Comparison of ENCODE assay signal across 23 cellular contexts in the genomic region with DNA sequence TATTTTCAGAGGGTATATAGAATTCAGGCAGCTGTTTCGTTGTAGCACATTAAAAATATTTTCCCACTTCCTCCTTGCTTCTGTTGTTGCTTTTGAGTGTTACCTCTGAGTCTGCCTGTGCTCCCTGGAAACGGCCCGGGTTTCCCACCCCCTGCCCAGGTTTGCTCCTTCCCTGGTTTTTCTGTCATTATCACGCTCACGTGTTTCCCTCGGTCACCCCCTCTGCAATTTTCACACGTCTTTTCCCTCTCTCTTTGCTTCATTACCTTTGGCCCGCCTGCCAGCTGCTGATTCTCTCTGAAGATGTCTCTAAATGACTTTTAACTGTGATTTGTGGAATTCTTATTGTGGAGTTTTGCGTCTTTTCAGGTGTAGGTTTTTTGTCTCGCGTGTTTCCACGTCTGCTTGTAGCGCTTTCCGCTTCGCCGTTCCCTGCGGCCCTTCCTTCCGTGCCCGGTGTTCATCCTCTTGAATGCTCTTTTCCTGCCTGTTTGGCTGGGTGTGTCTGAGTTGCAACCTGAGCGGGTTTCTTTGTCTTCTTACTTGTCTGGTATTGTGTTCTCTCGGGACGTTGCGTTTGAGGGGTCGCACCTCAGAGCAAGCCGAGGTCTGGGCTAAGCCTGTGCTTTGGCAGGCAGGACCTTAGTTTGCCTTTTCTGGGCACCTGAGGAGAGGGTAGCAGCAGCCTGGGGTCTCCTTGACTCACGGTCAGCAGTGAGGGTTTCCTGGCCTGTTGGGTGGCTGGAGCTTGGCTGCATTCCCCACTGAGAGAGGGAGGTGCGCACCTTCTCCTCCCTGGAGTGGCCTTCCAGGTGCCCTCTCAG.
DNase-seq lines count a peak whose midpoint lies in the region; ATAC-seq and TF ChIP-seq lines count a peak whose summit lies in the region.
"Had no signal": no experiment of that assay in that cellular context is flagged by ENCODE, and none has a peak within 500 bp of the region (broad histone marks: within the 10 kb centered on the region; RNA-seq: fewer than 3 reads in every experiment).

No MANE protein-coding gene starts in this region.

- intact Hi-C loops in left ventricle myocardium inferior (cut with micrococcal nuclease) (no loop called here), prostate gland (cut with DNase I) (no loop called here)

- H3K27me3 Mint-ChIP-seq in WTC11 (ENCODE audit: low read depth) = no peaks in the 10 kb centered on the region
- H3K27me3 Mint-ChIP-seq in nephron progenitor cell (ENCODE audit: low read depth, poor library complexity) = peaks cover 3% of the 10 kb centered on the region
- H3K27me3 Mint-ChIP-seq in type B pancreatic cell = no peaks in the 10 kb centered on the region
- H3K27me3 Mint-ChIP-seq: activated CD4-positive, alpha-beta T cell treated with anti-CD3 and anti-CD28 coated beads, Interleukin-2, amount 10 ng/mL, durations not matched to agents 7 days and 5 days had no signal

- POLR2A ChIA-PET in WTC11 (lab: Charles Lee) = interaction anchor here (0.7 kb wide), 1 partner anchor 157 kb away, joined by 3 read pairs; no protein-coding TSS in a partner anchor

- DNase-seq in left ventricle myocardium inferior (peak; percentile 11), right atrium auricular region (ENCODE audit: low spot score) (no peak), WTC11 (ENCODE audit: low spot score) (peak; percentile 6), nephron progenitor cell (no peak), type B pancreatic cell (ENCODE audit: extremely low spot score, unreplicated experiment) (peak; percentile 44), NCI-H2171 treated with DMSO at 0.1 percent for 48 hours (lab: John Stamatoyannopoulos, UW) (no peak), 8988T (no peak), prostate gland (ENCODE audit: low spot score) (no peak)
- DNase-seq: activated CD4-positive, alpha-beta T cell treated with anti-CD3 and anti-CD28 coated beads, Interleukin-2, amount 10 ng/mL, durations not matched to agents 7 days and 5 days; activated T-cell treated with anti-CD3 and anti-CD28 coated beads for 4 hours; AML-193; Calu3; erythroblast; NCI-H1417 treated with DMSO at 0.1 percent for 48 hours; NCI-H82; occipital lobe; PC-9; small intestine had no signal

- H3K4me1 Mint-ChIP-seq in WTC11 (no peaks in the 10 kb centered on the region; the same call in 1 of the 2 replicates), nephron progenitor cell (peaks cover 32% of the 10 kb centered on the region), type B pancreatic cell (ENCODE audit: unreplicated experiment) (peaks cover 6% of the 10 kb centered on the region)
- H3K4me1 Mint-ChIP-seq: activated CD4-positive, alpha-beta T cell treated with anti-CD3 and anti-CD28 coated beads, Interleukin-2, amount 10 ng/mL, durations not matched to agents 7 days and 5 days had no signal

- 85% methylated on average over 27 of the region's 27 CpGs for WGBS in prostate gland

- no peak for ATAC-seq in WTC11
- ATAC-seq: gastrocnemius medialis, left colon had no signal

- H3K4me3 Mint-ChIP-seq in WTC11 (no peak overlapping the region), nephron progenitor cell (no peak overlapping the region), type B pancreatic cell (no peak overlapping the region)
- H3K4me3 Mint-ChIP-seq: activated CD4-positive, alpha-beta T cell treated with anti-CD3 and anti-CD28 coated beads, Interleukin-2, amount 10 ng/mL, durations not matched to agents 7 days and 5 days had no signal

- H3K36me3 Mint-ChIP-seq in WTC11 (peaks cover 63% of the 10 kb centered on the region), nephron progenitor cell (ENCODE audit: low read depth) (peaks cover 70% of the 10 kb centered on the region), type B pancreatic cell (peaks cover 13% of the 10 kb centered on the region)

- H3K27ac Mint-ChIP-seq in WTC11 = peak overlapping the region; percentile 60
- H3K27ac Mint-ChIP-seq in nephron progenitor cell = peak overlapping the region; percentile 87
- H3K27ac Mint-ChIP-seq in type B pancreatic cell = peak overlapping the region; percentile 10

- H3K27ac ChIP-seq in left ventricle myocardium inferior (replicated peaks) (no peak overlapping the region), right atrium auricular region (no peak overlapping the region), prostate gland (no peak overlapping the region)
- H3K27ac ChIP-seq: breast epithelium, dorsolateral prefrontal cortex, gastrocnemius medialis, PC-9, suprapubic skin had no signal

- peaks cover 91% of the 10 kb centered on the region for H3K36me3 ChIP-seq in left ventricle myocardium inferior
- peaks cover 54% of the 10 kb centered on the region for H3K36me3 ChIP-seq in right atrium auricular region
- H3K36me3 ChIP-seq in prostate gland = peaks cover 0 to 12% of the 10 kb centered on the region in 2 donors
- H3K36me3 ChIP-seq: breast epithelium had no signal

- no peaks in the 10 kb centered on the region for H3K27me3 ChIP-seq in left ventricle myocardium inferior (ENCODE audit: low read depth)
- no peaks in the 10 kb centered on the region for H3K27me3 ChIP-seq in right atrium auricular region
- H3K27me3 ChIP-seq in prostate gland (replicated peaks; ENCODE audit: insufficient read depth) = no peaks in the 10 kb centered on the region
- H3K27me3 ChIP-seq: breast epithelium, dorsolateral prefrontal cortex, gastrocnemius medialis, suprapubic skin had no signal

- H3K9me3 Mint-ChIP-seq in WTC11 (no peaks in the 10 kb centered on the region), nephron progenitor cell (no peaks in the 10 kb centered on the region), type B pancreatic cell (no peaks in the 10 kb centered on the region)
- H3K9me3 Mint-ChIP-seq: activated CD4-positive, alpha-beta T cell treated with anti-CD3 and anti-CD28 coated beads, Interleukin-2, amount 10 ng/mL, durations not matched to agents 7 days and 5 days had no signal

- H3K4me1 ChIP-seq in left ventricle myocardium inferior (peaks cover 4% of the 10 kb centered on the region), right atrium auricular region (no peaks in the 10 kb centered on the region), prostate gland (replicated peaks) (no peaks in the 10 kb centered on the region)

- H3K9me3 ChIP-seq in left ventricle myocardium inferior (replicated peaks) (no peaks in the 10 kb centered on the region), right atrium auricular region (no peaks in the 10 kb centered on the region), prostate gland (no peaks in the 10 kb centered on the region)
- H3K9me3 ChIP-seq: breast epithelium, gastrocnemius medialis, suprapubic skin had no signal

- no peak for TF ChIP-seq POLR2A in prostate gland (IDR thresholded peaks at IDR 0.05)

- TF ChIP-seq CTCF in left ventricle myocardium inferior (IDR thresholded peaks at IDR 0.05; ENCODE audit: borderline replicate concordance) (no peak), right atrium auricular region (IDR thresholded peaks at IDR 0.05) (no peak), WTC11 (IDR thresholded peaks at IDR 0.05) (no peak), nephron progenitor cell (IDR thresholded peaks at IDR 0.05) (no peak), type B pancreatic cell (conservative IDR thresholded peaks at IDR 0.05) (no peak), prostate gland (IDR thresholded peaks at IDR 0.05) (no peak)

- CTCF ChIA-PET in WTC11 (lab: Charles Lee) = no interaction called here

- H3K4me3 ChIP-seq in left ventricle myocardium inferior = no peak overlapping the region
- H3K4me3 ChIP-seq in right atrium auricular region = no peak overlapping the region
- no peak overlapping the region for H3K4me3 ChIP-seq in prostate gland
- H3K4me3 ChIP-seq: breast epithelium, dorsolateral prefrontal cortex, gastrocnemius medialis, PC-9, suprapubic skin had no signal

TF ChIP-seq in WTC11, 78 proteins besides CTCF, POLR2A, EP300 and RAD21 (continues in another document):
- TF ChIP-seq ZBTB21 (CRISPR knock-in tag; IDR thresholded peaks at IDR 0.05; ENCODE audit: borderline replicate concordance) = no peak
- TF ChIP-seq PRDM15 (CRISPR knock-in tag; IDR thresholded peaks at IDR 0.05) = no peak
- no peak for TF ChIP-seq JAZF1 (CRISPR knock-in tag; IDR thresholded peaks at IDR 0.05)
- TF ChIP-seq ZNF317 (CRISPR knock-in tag; IDR thresholded peaks at IDR 0.05; ENCODE audit: borderline replicate concordance, low read depth) = no peak
- no peak for TF ChIP-seq ATF1 (CRISPR knock-in tag; IDR thresholded peaks at IDR 0.05)

Comparison
In these comparisons a context has a peak if more than half of its experiments do, and no peak if none do; other contexts are left out.
1. DNase-seq: peak in left ventricle myocardium inferior (single experiment), WTC11 (single experiment) and type B pancreatic cell (single experiment); none in right atrium auricular region (single experiment), nephron progenitor cell (single experiment), NCI-H2171 treated with DMSO at 0.1 percent for 48 hours (single experiment), 8988T (single experiment) and prostate gland (single experiment).
2. H3K27ac Mint-ChIP-seq: peak in every context shown above with its lines; median percentile 87 in nephron progenitor cell; 60 in WTC11; 10 in type B pancreatic cell.